ENCODE assay signal across 9 cellular contexts in the genomic region with DNA sequence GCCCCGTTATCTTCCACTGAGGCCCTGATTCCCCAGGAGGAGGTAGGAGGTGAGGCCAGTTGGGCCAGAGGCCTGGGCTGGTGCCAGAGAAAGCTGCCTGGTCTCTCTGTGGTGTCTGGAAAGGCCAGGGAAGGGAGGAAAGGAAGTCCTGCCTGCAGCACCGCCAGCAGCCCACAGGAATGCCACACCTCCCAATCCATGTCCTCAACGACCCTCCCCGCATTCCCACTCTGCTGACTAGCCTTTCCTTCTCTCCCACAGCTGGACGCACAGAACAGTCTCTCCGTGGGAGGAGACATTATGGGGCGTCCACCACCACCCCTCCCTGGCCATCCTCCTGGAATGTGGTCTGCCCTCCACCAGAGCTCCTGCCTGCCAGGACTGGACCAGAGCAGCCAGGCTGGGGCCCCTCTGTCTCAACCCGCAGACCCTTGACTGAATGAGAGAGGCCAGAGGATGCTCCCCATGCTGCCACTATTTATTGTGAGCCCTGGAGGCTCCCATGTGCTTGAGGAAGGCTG. TPM values are rescaled to one million over a fixed set of nuclear protein-coding genes. Genes with fewer than 3 reads are reported as not detected.
DNase-seq lines count a peak whose midpoint lies in the region; TF ChIP-seq lines count a peak whose summit lies in the region.
"Had no signal": no experiment of that assay in that cellular context is flagged by ENCODE, and none has a peak within 500 bp of the region (broad histone marks: within the 10 kb centered on the region; RNA-seq: fewer than 3 reads in every experiment).

No MANE protein-coding gene starts in this region.

- no peaks in the 10 kb centered on the region for H3K27me3 ChIP-seq in H7 (ENCODE audit: control insufficient read depth, insufficient read depth, low read length)

- H3K4me3 ChIP-seq in H7 (ENCODE audit: insufficient read depth, low read depth, low read length) (no peak overlapping the region), choroid plexus epithelial cell (ENCODE audit: low read depth, low read length) (no peak overlapping the region)

- no peaks in the 10 kb centered on the region for H3K36me3 ChIP-seq in H7 (replicated peaks; ENCODE audit: control insufficient read depth, insufficient read depth, low read length)

- DNase-seq in H7: peak; percentile 37
- peak; percentile 83 for DNase-seq in choroid plexus epithelial cell (ENCODE audit: low read depth)
- peak; percentile 45 for DNase-seq in left kidney (ENCODE audit: low read depth, low spot score)
- peak; percentile 52 for DNase-seq in smooth muscle cell of the brain vasculature (ENCODE audit: low read depth, low spot score)
- DNase-seq in LoVo (ENCODE audit: low spot score): no peak
- no peak for DNase-seq in NCI-H2081 treated with DMSO at 0.1 percent for 48 hours (lab: John Stamatoyannopoulos, UW)
- DNase-seq in NCI-H524 (lab: John Stamatoyannopoulos, UW): no peak
- DNase-seq in cortex of kidney (lab: John Stamatoyannopoulos, UW): no peak
- DNase-seq: NCI-H82 had no signal

- TF ChIP-seq CTCF in choroid plexus epithelial cell (conservative IDR thresholded peaks at IDR 0.05; ENCODE audit: low read depth, low read length): no peak

RNA-seq across cellular contexts. Expression of a gene that starts 18.0 kb away (rescaled TPM):
- total RNA-seq in H7 (2014; rRNA removed; shearing (Covaris generic)): 5.5 and 6.9 TPM in 2 replicates

RNA-seq across cellular contexts. Expression of a gene that starts 55.9 kb away (rescaled TPM):
- 49.1 and 54.3 TPM in 2 replicates for total RNA-seq in H7 (2014; rRNA removed; shearing (Covaris generic))

Comparison
In these comparisons a context has a peak if more than half of its experiments do, and no peak if none do; other contexts are left out.
1. DNase-seq: peak in H7 (single experiment), choroid plexus epithelial cell (single experiment), left kidney (single experiment) and smooth muscle cell of the brain vasculature (single experiment); none in LoVo (single experiment), NCI-H2081 treated with DMSO at 0.1 percent for 48 hours (single experiment), NCI-H524 (0 of 2) and cortex of kidney (single experiment).